ENCODE assay signal across 8 cellular contexts in the genomic region with DNA sequence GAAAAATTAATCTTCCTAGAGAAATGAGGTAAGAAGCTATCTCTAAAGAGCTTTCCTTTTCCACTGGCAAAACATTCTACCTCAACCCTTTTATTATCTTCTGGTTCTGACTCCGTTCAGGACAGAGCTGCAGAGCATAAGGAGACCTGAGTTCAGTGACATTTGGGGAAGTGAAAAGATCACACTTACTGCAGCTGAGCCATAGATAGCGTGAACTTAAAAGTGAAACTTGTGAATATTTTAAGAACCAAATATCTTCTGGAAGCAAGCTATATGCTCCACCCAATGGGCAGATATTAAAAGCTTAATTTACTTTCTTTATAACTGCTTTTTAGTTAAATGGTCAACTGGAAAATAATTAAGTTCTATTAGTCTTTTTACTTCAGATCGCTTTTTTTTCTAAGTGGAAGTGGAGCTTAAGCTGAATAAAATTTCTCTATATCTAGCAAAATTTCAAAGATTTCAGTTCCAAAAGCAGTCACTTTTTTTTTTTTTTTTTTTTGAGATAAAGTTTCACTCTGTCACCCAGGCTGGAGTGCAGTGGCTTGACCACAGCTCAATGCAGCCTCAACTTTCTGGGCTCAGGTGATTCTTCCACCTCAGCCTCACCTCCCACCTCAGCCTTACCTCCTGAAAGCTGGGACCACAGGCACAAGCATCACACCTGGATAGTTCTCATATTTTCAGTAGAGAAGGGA. TPM values are rescaled to one million over a fixed set of nuclear protein-coding genes. Genes with fewer than 3 reads are reported as not detected.
DNase-seq lines count a peak whose midpoint lies in the region; ATAC-seq and TF ChIP-seq lines count a peak whose summit lies in the region.

No MANE protein-coding gene starts in this region.

- intact Hi-C loops in tibial artery (cut with DNase I; ENCODE audit: low total_unique reads): no loop called here

- DNase-seq in NOMO-1 treated with dmso at 0.1 percent for 144 hours (lab: John Stamatoyannopoulos, UW; ENCODE audit: unreplicated experiment) (peak; percentile 35), NCI-H774 (lab: John Stamatoyannopoulos, UW) (no peak), NCI-H187 treated with DMSO at 0.1 percent for 48 hours (lab: John Stamatoyannopoulos, UW) (no peak), tibial artery (no peak), HT-29 (ENCODE audit: low spot score) (no peak)
- no peak for DNase-seq in naive thymus-derived CD8-positive, alpha-beta T cell

- POLR2A ChIA-PET in naive thymus-derived CD8-positive, alpha-beta T cell (lab: Charles Lee): interaction anchor here (0.5 to 2.5 kb wide), 3 partner anchors 10 to 79 kb away, joined by 3 to 16 read pairs (median 3); no protein-coding TSS in a partner anchor

- no peaks in the 10 kb centered on the region for H3K9me3 Mint-ChIP-seq in naive thymus-derived CD8-positive, alpha-beta T cell

- no peak overlapping the region for H3K4me3 ChIP-seq in tibial artery

- H3K27ac ChIP-seq in tibial artery: no peak overlapping the region

- no peaks in the 10 kb centered on the region for H3K9me3 ChIP-seq in tibial artery

- peak overlapping the region in 9 of 10 donors; percentile 40 to 87 (median 69) for H3K27ac Mint-ChIP-seq in naive thymus-derived CD8-positive, alpha-beta T cell

- no peaks in the 10 kb centered on the region for H3K27me3 Mint-ChIP-seq in naive thymus-derived CD8-positive, alpha-beta T cell

- H3K4me1 ChIP-seq in tibial artery: peaks cover 0 to 5% (median 0%) of the 10 kb centered on the region in 4 donors

- TF ChIP-seq CTCF in tibial artery (IDR thresholded peaks at IDR 0.05): no peak

- peaks cover 14 to 70% (median 31%) of the 10 kb centered on the region in 4 donors for H3K4me1 Mint-ChIP-seq in naive thymus-derived CD8-positive, alpha-beta T cell

- peak overlapping the region in 4 of 10 donors; percentile 6 to 65 (median 45) for H3K4me3 Mint-ChIP-seq in naive thymus-derived CD8-positive, alpha-beta T cell

- ATAC-seq in GM19023 (IDR thresholded peaks at IDR 0.05; ENCODE audit: unreplicated experiment): peak; percentile 86
- peak; percentile 91 for ATAC-seq in HG02763 (IDR thresholded peaks at IDR 0.05; ENCODE audit: unreplicated experiment)
- peak in 1 of 2 donors; percentile 41 for ATAC-seq in naive thymus-derived CD8-positive, alpha-beta T cell

- no peaks in the 10 kb centered on the region for H3K27me3 ChIP-seq in tibial artery

- no peaks in the 10 kb centered on the region for H3K36me3 ChIP-seq in tibial artery

- H3K36me3 Mint-ChIP-seq in naive thymus-derived CD8-positive, alpha-beta T cell: peaks cover 0 to 70% (median 25%) of the 10 kb centered on the region in 3 donors

RNA-seq across cellular contexts. Expression of a gene that starts 11.9 kb away (rescaled TPM):
- total RNA-seq in naive thymus-derived CD8-positive, alpha-beta T cell: 10 to 100 TPM; 26.6 to 27.3 TPM
- 10 to 100 TPM; 32.0 to 59.6 (median 40.1) TPM for polyA plus RNA-seq in naive thymus-derived CD8-positive, alpha-beta T cell
- total RNA-seq in HT-29 (2014; rRNA removed; shearing (Covaris generic)): 0.05 TPM in 1 of 2 replicates, not detected in the other

RNA-seq across cellular contexts. Expression of a gene that starts 27.8 kb away (rescaled TPM):
- total RNA-seq in naive thymus-derived CD8-positive, alpha-beta T cell: 1 to 10 TPM; 1.3 to 3.3 TPM
- under 1 TPM in 1 of 3 donors, not detected in 2; 0.03 TPM for polyA plus RNA-seq in naive thymus-derived CD8-positive, alpha-beta T cell
- total RNA-seq in HT-29 (2014; rRNA removed; shearing (Covaris generic)): 18.2 and 23.4 TPM in 2 replicates

RNA-seq across cellular contexts. Expression of a gene that starts 45.0 kb away (rescaled TPM):
- total RNA-seq in naive thymus-derived CD8-positive, alpha-beta T cell: 10 to 100 TPM; 65.1 to 75.2 TPM
- polyA plus RNA-seq in naive thymus-derived CD8-positive, alpha-beta T cell: 1 to 10 TPM; 7.9 to 9.6 (median 8.6) TPM
- 6.7 and 12.5 TPM in 2 replicates for total RNA-seq in HT-29 (2014; rRNA removed; shearing (Covaris generic))

RNA-seq across cellular contexts. Expression of a gene that starts 45.5 kb away (rescaled TPM):
- 1 to 10 TPM; 5.2 to 5.5 TPM for total RNA-seq in naive thymus-derived CD8-positive, alpha-beta T cell
- polyA plus RNA-seq in naive thymus-derived CD8-positive, alpha-beta T cell: 1 to 10 TPM; 3.7 to 5.2 (median 4.5) TPM
- 6.2 and 7.3 TPM in 2 replicates for total RNA-seq in HT-29 (2014; rRNA removed; shearing (Covaris generic))

RNA-seq across cellular contexts. Expression of a gene that starts 47.4 kb away (rescaled TPM):
- 10 to 100 TPM; 53.6 to 56.3 TPM for total RNA-seq in naive thymus-derived CD8-positive, alpha-beta T cell
- polyA plus RNA-seq in naive thymus-derived CD8-positive, alpha-beta T cell: 10 to 100 TPM; 34.8 to 39.1 (median 37.5) TPM
- 4.0 and 4.2 TPM in 2 replicates for total RNA-seq in HT-29 (2014; rRNA removed; shearing (Covaris generic))

Comparison
In these comparisons a context has a peak if more than half of its experiments do, and no peak if none do; other contexts are left out.
1. RNA of a gene that starts 11.9 kb away (total RNA-seq): 26.6 to 27.3 TPM in naive thymus-derived CD8-positive, alpha-beta T cell; 0.05 TPM in HT-29; every median in the first group is over 10 times any median in the second.